ENCODE assay signal across 25 cellular contexts in the genomic region with DNA sequence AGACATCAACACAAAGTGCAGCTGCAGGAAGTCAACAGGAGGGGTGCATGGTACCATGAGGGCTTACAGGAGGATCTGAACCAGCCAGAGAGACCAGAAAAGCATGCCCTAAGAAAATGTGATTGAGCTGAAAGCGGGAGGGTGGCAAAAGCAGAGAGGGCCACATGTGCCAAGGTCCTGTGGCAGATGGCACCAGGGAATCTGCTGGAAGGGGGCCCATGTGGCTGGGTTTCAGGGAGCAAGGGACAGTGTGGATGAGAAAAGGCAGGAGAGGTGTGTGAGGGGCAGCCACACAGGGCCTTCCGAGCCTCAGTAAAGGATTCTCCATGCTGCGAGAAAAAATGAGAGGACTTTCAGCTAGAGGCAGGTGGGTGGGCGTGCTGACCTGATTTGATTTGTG.
DNase-seq lines count a peak whose midpoint lies in the region; ATAC-seq, FAIRE-seq and TF ChIP-seq lines count a peak whose summit lies in the region.
"Had no signal": no experiment of that assay in that cellular context is flagged by ENCODE, and none has a peak within 500 bp of the region (broad histone marks: within the 10 kb centered on the region; RNA-seq: fewer than 3 reads in every experiment).

No MANE protein-coding gene starts in this region.

- peaks cover 15% of the 10 kb centered on the region for H3F3A ChIP-seq in neural progenitor cell (ENCODE audit: low read depth)

- peaks cover 21% of the 10 kb centered on the region for H3K4me1 Mint-ChIP-seq in activated naive CD8-positive, alpha-beta T cell (ENCODE audit: low read depth)
- peaks cover 43% of the 10 kb centered on the region for H3K4me1 Mint-ChIP-seq in activated naive CD8-positive, alpha-beta T cell treated with anti-CD3 and anti-CD28 coated beads, Interleukin-2, amount 50 U/mL, for 24 hours
- H3K4me1 Mint-ChIP-seq in astrocyte (ENCODE audit: low read depth, unreplicated experiment) (peaks cover 66% of the 10 kb centered on the region), neural progenitor cell (peaks cover 53% of the 10 kb centered on the region)

- H3K79me2 ChIP-seq in astrocyte (ENCODE audit: insufficient read depth, low read length): no peaks in the 10 kb centered on the region
- no peaks in the 10 kb centered on the region for H3K79me2 ChIP-seq in neural progenitor cell (ENCODE audit: low read depth)

- H4K20me1 ChIP-seq in astrocyte (ENCODE audit: insufficient read depth, low read length): no peaks in the 10 kb centered on the region
- H4K20me1 ChIP-seq in neural progenitor cell (ENCODE audit: low read depth): no peaks in the 10 kb centered on the region

- no peaks in the 10 kb centered on the region for H3K9me3 ChIP-seq in astrocyte (ENCODE audit: insufficient read depth, low read depth, low read length)
- H3K9me3 ChIP-seq in neural progenitor cell (ENCODE audit: low read depth): no peaks in the 10 kb centered on the region
- H3K9me3 ChIP-seq: A549, HAP-1 had no signal

- H3K27ac Mint-ChIP-seq in activated naive CD8-positive, alpha-beta T cell: peak overlapping the region; percentile 7
- no peak overlapping the region for H3K27ac Mint-ChIP-seq in activated naive CD8-positive, alpha-beta T cell treated with anti-CD3 and anti-CD28 coated beads, Interleukin-2, amount 50 U/mL, for 24 hours
- H3K27ac Mint-ChIP-seq in astrocyte (ENCODE audit: unreplicated experiment) (peak overlapping the region; percentile 79), neural progenitor cell (peak overlapping the region; percentile 24)
- H3K27ac Mint-ChIP-seq: GM23338 had no signal

- no peaks in the 10 kb centered on the region for H3K27me3 ChIP-seq in astrocyte (ENCODE audit: insufficient read depth, low read length)
- no peaks in the 10 kb centered on the region for H3K27me3 ChIP-seq in neural progenitor cell

- TF ChIP-seq CTCF in astrocyte (IDR thresholded peaks at IDR 0.05; ENCODE audit: insufficient read depth, low read depth, low read length): no peak
- TF ChIP-seq CTCF in neural progenitor cell (IDR thresholded peaks at IDR 0.05): no peak

- H3K9me3 Mint-ChIP-seq in activated naive CD8-positive, alpha-beta T cell (ENCODE audit: low read depth): no peaks in the 10 kb centered on the region
- H3K9me3 Mint-ChIP-seq in activated naive CD8-positive, alpha-beta T cell treated with anti-CD3 and anti-CD28 coated beads, Interleukin-2, amount 50 U/mL, for 24 hours: no peaks in the 10 kb centered on the region
- H3K9me3 Mint-ChIP-seq in astrocyte (ENCODE audit: unreplicated experiment) (peaks cover 4% of the 10 kb centered on the region), neural progenitor cell (peaks cover 28% of the 10 kb centered on the region)
- H3K9me3 Mint-ChIP-seq: CD4-positive, alpha-beta memory T cell; GM23338 had no signal

- ATAC-seq in activated naive CD8-positive, alpha-beta T cell treated with anti-CD3 and anti-CD28 coated beads, Interleukin-2, amount 50 U/mL, for 24 hours: no peak
- no peak for ATAC-seq in GM19351 (IDR thresholded peaks at IDR 0.05; ENCODE audit: unreplicated experiment)
- ATAC-seq: A549, GM23338, SK-N-SH treated with all-trans-retinoic acid at 6 μM for 48 hours had no signal

- no peak overlapping the region for H3K27ac ChIP-seq in astrocyte (ENCODE audit: low read depth, low read length)
- no peak overlapping the region for H3K27ac ChIP-seq in neural progenitor cell
- H3K27ac ChIP-seq: A549; BLaER1 treated with 17β-estradiol and CSF1 and Interleukin-3, amounts not matched to agents 10 nM and 100 nM had no signal

- H2AFZ ChIP-seq in astrocyte (ENCODE audit: low read depth, low read length) (no peak overlapping the region), neural progenitor cell (replicated peaks) (no peak overlapping the region)

- no peak overlapping the region for H3K4me2 ChIP-seq in astrocyte (ENCODE audit: low read length)
- no peak overlapping the region for H3K4me2 ChIP-seq in neural progenitor cell
- H3K4me2 ChIP-seq: A549, GM23338 had no signal

- H3K9ac ChIP-seq in astrocyte (ENCODE audit: low read length): no peak overlapping the region
- no peak overlapping the region for H3K9ac ChIP-seq in neural progenitor cell
- H3K9ac ChIP-seq: BLaER1 treated with 17β-estradiol and CSF1 and Interleukin-3, amounts not matched to agents 10 nM and 100 nM had no signal

- H3K4me3 ChIP-seq in astrocyte (ENCODE audit: insufficient read depth, low read depth, low read length) (no peak overlapping the region), neural progenitor cell (no peak overlapping the region)
- H3K4me3 ChIP-seq: A549; BLaER1 treated with 17β-estradiol and CSF1 and Interleukin-3, amounts not matched to agents 10 nM and 100 nM; GM23338; HAP-1 had no signal

- peaks cover 3% of the 10 kb centered on the region for H3K27me3 Mint-ChIP-seq in activated naive CD8-positive, alpha-beta T cell
- H3K27me3 Mint-ChIP-seq in activated naive CD8-positive, alpha-beta T cell treated with anti-CD3 and anti-CD28 coated beads, Interleukin-2, amount 50 U/mL, for 24 hours: peaks cover 33% of the 10 kb centered on the region
- no peaks in the 10 kb centered on the region for H3K27me3 Mint-ChIP-seq in astrocyte (ENCODE audit: low read depth, unreplicated experiment)
- peaks cover 8% of the 10 kb centered on the region for H3K27me3 Mint-ChIP-seq in neural progenitor cell (ENCODE audit: insufficient read depth, low read depth)

- H3K36me3 ChIP-seq in astrocyte (ENCODE audit: insufficient read depth, low read length) (no peaks in the 10 kb centered on the region), neural progenitor cell (no peaks in the 10 kb centered on the region)
- H3K36me3 ChIP-seq: HAP-1 had no signal

- FAIRE-seq in astrocyte (lab: Jason Lieb, UNC) (no peak), HTR-8/SVneo (lab: Jason Lieb, UNC) (no peak)
- FAIRE-seq: A549, RCC 7860 had no signal

- H3K36me3 Mint-ChIP-seq in activated naive CD8-positive, alpha-beta T cell: no peaks in the 10 kb centered on the region
- H3K36me3 Mint-ChIP-seq in activated naive CD8-positive, alpha-beta T cell treated with anti-CD3 and anti-CD28 coated beads, Interleukin-2, amount 50 U/mL, for 24 hours (ENCODE audit: low read depth): no peaks in the 10 kb centered on the region
- H3K36me3 Mint-ChIP-seq in astrocyte (ENCODE audit: low read depth, unreplicated experiment): peaks cover 2% of the 10 kb centered on the region
- H3K36me3 Mint-ChIP-seq in neural progenitor cell: peaks cover 11% of the 10 kb centered on the region

- H3K4me1 ChIP-seq in astrocyte (ENCODE audit: insufficient read depth, low read length) (peaks cover 41% of the 10 kb centered on the region), neural progenitor cell (peaks cover 28% of the 10 kb centered on the region)
- H3K4me1 ChIP-seq: A549, HAP-1 had no signal

- no peak for DNase-seq in activated naive CD8-positive, alpha-beta T cell treated with anti-CD3 and anti-CD28 coated beads, Interleukin-2, amount 50 U/mL, for 24 hours
- DNase-seq in astrocyte (ENCODE audit: low read depth) (no peak), neural progenitor cell (ENCODE audit: low spot score) (no peak), NCI-H187 (lab: John Stamatoyannopoulos, UW) (no peak), HTR-8/SVneo (ENCODE audit: insufficient read length, low spot score) (no peak)
- DNase-seq: AML-193; CD4-positive, alpha-beta memory T cell; COR-L47; DMS53; NCI-H1092; NCI-H1417 treated with DMSO at 0.1 percent for 48 hours; NCI-H1930; NCI-H2107; NCI-H446; NCI-H524 treated with DMSO at 0.1 percent for 48 hours; NCI-H774; SIG-M5 had no signal

- H3K4me3 Mint-ChIP-seq in activated naive CD8-positive, alpha-beta T cell: no peak overlapping the region
- H3K4me3 Mint-ChIP-seq in activated naive CD8-positive, alpha-beta T cell treated with anti-CD3 and anti-CD28 coated beads, Interleukin-2, amount 50 U/mL, for 24 hours: no peak overlapping the region
- H3K4me3 Mint-ChIP-seq in astrocyte (ENCODE audit: unreplicated experiment) (peak overlapping the region; percentile 21), neural progenitor cell (no peak overlapping the region)
- H3K4me3 Mint-ChIP-seq: GM23338 had no signal
